In the genomic region with DNA sequence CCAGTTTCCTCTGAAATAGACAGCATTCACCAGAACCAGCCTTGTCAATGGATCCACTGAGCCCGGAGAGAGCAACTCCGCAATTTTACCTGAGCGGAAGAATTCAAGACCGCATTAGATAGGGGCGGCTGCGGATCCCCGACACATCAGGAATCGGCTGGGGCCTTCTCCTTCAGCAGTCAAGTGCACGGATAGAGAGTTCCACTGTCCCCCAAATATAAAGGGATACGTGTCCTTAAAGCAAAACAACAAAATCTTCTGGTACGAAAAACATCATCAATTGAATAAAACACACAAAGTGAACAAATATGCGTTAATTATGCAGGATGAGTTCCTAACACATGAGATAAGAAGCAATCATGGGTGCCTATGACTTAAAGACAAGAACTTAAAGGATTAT, we compare ENCODE assay signal across 1 cellular context.
TF ChIP-seq lines count a peak whose summit lies in the region.

No MANE protein-coding gene starts in this region.

TF ChIP-seq in SK-N-SH treated with all-trans-retinoic acid at 6 μM for 48 hours, 23 proteins besides CTCF, POLR2A, EP300 and RAD21 (continued from another document):
- TF ChIP-seq, protein P1, sequence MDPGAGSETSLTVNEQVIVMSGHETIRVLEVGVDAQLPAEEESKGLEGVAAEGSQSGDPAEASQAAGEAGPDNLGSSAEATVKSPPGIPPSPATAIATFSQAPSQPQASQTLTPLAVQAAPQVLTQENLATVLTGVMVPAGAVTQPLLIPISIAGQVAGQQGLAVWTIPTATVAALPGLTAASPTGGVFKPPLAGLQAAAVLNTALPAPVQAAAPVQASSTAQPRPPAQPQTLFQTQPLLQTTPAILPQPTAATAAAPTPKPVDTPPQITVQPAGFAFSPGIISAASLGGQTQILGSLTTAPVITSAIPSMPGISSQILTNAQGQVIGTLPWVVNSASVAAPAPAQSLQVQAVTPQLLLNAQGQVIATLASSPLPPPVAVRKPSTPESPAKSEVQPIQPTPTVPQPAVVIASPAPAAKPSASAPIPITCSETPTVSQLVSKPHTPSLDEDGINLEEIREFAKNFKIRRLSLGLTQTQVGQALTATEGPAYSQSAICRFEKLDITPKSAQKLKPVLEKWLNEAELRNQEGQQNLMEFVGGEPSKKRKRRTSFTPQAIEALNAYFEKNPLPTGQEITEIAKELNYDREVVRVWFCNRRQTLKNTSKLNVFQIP (CRISPR knock-in tag; IDR thresholded peaks at IDR 0.05; ENCODE audit: borderline replicate concordance, low read depth) = no peak
- TF ChIP-seq ZNF565 (CRISPR knock-in tag; conservative IDR thresholded peaks at IDR 0.05; ENCODE audit: low read depth) (no peak), ESRRG (CRISPR knock-in tag; IDR thresholded peaks at IDR 0.05) (no peak), ZFP30 (CRISPR knock-in tag; IDR thresholded peaks at IDR 0.05) (no peak), RARB (CRISPR knock-in tag; IDR thresholded peaks at IDR 0.05) (no peak), ARNTL (CRISPR knock-in tag; IDR thresholded peaks at IDR 0.05; ENCODE audit: borderline replicate concordance, low read depth) (no peak), SNAI2 (CRISPR knock-in tag; IDR thresholded peaks at IDR 0.05) (no peak), ZNF8 (CRISPR knock-in tag; IDR thresholded peaks at IDR 0.05) (no peak), PPARA (CRISPR knock-in tag; IDR thresholded peaks at IDR 0.05; ENCODE audit: borderline replicate concordance) (no peak), CSDC2 (CRISPR knock-in tag; IDR thresholded peaks at IDR 0.05) (no peak), TCF4 (CRISPR knock-in tag; IDR thresholded peaks at IDR 0.05; ENCODE audit: borderline replicate concordance) (no peak), ISL1 (CRISPR knock-in tag; IDR thresholded peaks at IDR 0.05) (no peak), ZFP3 (CRISPR knock-in tag; IDR thresholded peaks at IDR 0.05) (no peak), ZC3H10 (CRISPR knock-in tag; IDR thresholded peaks at IDR 0.05) (no peak)
- TF ChIP-seq, protein P2, sequence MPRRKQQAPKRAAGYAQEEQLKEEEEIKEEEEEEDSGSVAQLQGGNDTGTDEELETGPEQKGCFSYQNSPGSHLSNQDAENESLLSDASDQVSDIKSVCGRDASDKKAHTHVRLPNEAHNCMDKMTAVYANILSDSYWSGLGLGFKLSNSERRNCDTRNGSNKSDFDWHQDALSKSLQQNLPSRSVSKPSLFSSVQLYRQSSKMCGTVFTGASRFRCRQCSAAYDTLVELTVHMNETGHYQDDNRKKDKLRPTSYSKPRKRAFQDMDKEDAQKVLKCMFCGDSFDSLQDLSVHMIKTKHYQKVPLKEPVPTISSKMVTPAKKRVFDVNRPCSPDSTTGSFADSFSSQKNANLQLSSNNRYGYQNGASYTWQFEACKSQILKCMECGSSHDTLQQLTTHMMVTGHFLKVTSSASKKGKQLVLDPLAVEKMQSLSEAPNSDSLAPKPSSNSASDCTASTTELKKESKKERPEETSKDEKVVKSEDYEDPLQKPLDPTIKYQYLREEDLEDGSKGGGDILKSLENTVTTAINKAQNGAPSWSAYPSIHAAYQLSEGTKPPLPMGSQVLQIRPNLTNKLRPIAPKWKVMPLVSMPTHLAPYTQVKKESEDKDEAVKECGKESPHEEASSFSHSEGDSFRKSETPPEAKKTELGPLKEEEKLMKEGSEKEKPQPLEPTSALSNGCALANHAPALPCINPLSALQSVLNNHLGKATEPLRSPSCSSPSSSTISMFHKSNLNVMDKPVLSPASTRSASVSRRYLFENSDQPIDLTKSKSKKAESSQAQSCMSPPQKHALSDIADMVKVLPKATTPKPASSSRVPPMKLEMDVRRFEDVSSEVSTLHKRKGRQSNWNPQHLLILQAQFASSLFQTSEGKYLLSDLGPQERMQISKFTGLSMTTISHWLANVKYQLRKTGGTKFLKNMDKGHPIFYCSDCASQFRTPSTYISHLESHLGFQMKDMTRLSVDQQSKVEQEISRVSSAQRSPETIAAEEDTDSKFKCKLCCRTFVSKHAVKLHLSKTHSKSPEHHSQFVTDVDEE (CRISPR knock-in tag; IDR thresholded peaks at IDR 0.05) = no peak
- TF ChIP-seq, protein P3, sequence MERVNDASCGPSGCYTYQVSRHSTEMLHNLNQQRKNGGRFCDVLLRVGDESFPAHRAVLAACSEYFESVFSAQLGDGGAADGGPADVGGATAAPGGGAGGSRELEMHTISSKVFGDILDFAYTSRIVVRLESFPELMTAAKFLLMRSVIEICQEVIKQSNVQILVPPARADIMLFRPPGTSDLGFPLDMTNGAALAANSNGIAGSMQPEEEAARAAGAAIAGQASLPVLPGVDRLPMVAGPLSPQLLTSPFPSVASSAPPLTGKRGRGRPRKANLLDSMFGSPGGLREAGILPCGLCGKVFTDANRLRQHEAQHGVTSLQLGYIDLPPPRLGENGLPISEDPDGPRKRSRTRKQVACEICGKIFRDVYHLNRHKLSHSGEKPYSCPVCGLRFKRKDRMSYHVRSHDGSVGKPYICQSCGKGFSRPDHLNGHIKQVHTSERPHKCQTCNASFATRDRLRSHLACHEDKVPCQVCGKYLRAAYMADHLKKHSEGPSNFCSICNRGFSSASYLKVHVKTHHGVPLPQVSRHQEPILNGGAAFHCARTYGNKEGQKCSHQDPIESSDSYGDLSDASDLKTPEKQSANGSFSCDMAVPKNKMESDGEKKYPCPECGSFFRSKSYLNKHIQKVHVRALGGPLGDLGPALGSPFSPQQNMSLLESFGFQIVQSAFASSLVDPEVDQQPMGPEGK (CRISPR knock-in tag; IDR thresholded peaks at IDR 0.05; ENCODE audit: borderline replicate concordance) = no peak
